1 cellular context compared by ENCODE assay signal in genomic region chr2:42788478-42788793, GRCh38.
TF ChIP-seq lines count a peak whose summit lies in the region.

No MANE protein-coding gene starts in this region.

TF ChIP-seq in HepG2, 621 proteins besides CTCF, POLR2A, EP300 and RAD21 (continues in another document):
- no peak for TF ChIP-seq ZNF362 (CRISPR knock-in tag; IDR thresholded peaks at IDR 0.05; ENCODE audit: borderline replicate concordance)
- no peak for TF ChIP-seq ZNF75D (CRISPR knock-in tag; IDR thresholded peaks at IDR 0.05; ENCODE audit: borderline replicate concordance)
- no peak for TF ChIP-seq MIXL1 (CRISPR knock-in tag; IDR thresholded peaks at IDR 0.05)
- no peak for TF ChIP-seq PHB2 (IDR thresholded peaks at IDR 0.05; ENCODE audit: partially characterized antibody)
- TF ChIP-seq ZFP62 (CRISPR knock-in tag; IDR thresholded peaks at IDR 0.05): no peak
- TF ChIP-seq, protein P1, sequence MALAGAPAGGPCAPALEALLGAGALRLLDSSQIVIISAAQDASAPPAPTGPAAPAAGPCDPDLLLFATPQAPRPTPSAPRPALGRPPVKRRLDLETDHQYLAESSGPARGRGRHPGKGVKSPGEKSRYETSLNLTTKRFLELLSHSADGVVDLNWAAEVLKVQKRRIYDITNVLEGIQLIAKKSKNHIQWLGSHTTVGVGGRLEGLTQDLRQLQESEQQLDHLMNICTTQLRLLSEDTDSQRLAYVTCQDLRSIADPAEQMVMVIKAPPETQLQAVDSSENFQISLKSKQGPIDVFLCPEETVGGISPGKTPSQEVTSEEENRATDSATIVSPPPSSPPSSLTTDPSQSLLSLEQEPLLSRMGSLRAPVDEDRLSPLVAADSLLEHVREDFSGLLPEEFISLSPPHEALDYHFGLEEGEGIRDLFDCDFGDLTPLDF (CRISPR knock-in tag; IDR thresholded peaks at IDR 0.05): no peak
- no peak for TF ChIP-seq ZNF232 (CRISPR knock-in tag; IDR thresholded peaks at IDR 0.05; ENCODE audit: borderline replicate concordance)
- no peak for TF ChIP-seq ZNF383 (CRISPR knock-in tag; IDR thresholded peaks at IDR 0.05; ENCODE audit: borderline replicate concordance)
- TF ChIP-seq RNF2 (conservative IDR thresholded peaks at IDR 0.05; ENCODE audit: low read depth): no peak
- no peak for TF ChIP-seq ZNF253 (CRISPR knock-in tag; IDR thresholded peaks at IDR 0.05; ENCODE audit: borderline replicate concordance)
- no peak for TF ChIP-seq ZNF850 (CRISPR knock-in tag; conservative IDR thresholded peaks at IDR 0.05)
- no peak for TF ChIP-seq SKIL (CRISPR knock-in tag; IDR thresholded peaks at IDR 0.05; ENCODE audit: borderline replicate concordance)
- TF ChIP-seq FOXC1 (CRISPR knock-in tag; IDR thresholded peaks at IDR 0.05; ENCODE audit: borderline replicate concordance): no peak
- TF ChIP-seq NFE2L1 (CRISPR knock-in tag; IDR thresholded peaks at IDR 0.05; ENCODE audit: borderline replicate concordance): no peak
- no peak for TF ChIP-seq ZNF724P (CRISPR knock-in tag; IDR thresholded peaks at IDR 0.05; ENCODE audit: borderline replicate concordance)
- TF ChIP-seq, protein P2, sequence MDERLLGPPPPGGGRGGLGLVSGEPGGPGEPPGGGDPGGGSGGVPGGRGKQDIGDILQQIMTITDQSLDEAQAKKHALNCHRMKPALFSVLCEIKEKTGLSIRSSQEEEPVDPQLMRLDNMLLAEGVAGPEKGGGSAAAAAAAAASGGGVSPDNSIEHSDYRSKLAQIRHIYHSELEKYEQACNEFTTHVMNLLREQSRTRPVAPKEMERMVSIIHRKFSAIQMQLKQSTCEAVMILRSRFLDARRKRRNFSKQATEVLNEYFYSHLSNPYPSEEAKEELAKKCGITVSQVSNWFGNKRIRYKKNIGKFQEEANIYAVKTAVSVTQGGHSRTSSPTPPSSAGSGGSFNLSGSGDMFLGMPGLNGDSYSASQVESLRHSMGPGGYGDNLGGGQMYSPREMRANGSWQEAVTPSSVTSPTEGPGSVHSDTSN (CRISPR knock-in tag; IDR thresholded peaks at IDR 0.05): no peak
- TF ChIP-seq FIP1L1 (IDR thresholded peaks at IDR 0.05; ENCODE audit: borderline replicate concordance, insufficient read depth, low read depth, low read length): no peak
- no peak for TF ChIP-seq ZKSCAN8 (CRISPR knock-in tag; IDR thresholded peaks at IDR 0.05; ENCODE audit: borderline replicate concordance)
- no peak for TF ChIP-seq NFATC3 (CRISPR knock-in tag; IDR thresholded peaks at IDR 0.05)
- no peak for TF ChIP-seq SP4 (CRISPR knock-in tag; IDR thresholded peaks at IDR 0.05)
- no peak for TF ChIP-seq ZNF317 (CRISPR knock-in tag; IDR thresholded peaks at IDR 0.05)
- TF ChIP-seq, protein P3, sequence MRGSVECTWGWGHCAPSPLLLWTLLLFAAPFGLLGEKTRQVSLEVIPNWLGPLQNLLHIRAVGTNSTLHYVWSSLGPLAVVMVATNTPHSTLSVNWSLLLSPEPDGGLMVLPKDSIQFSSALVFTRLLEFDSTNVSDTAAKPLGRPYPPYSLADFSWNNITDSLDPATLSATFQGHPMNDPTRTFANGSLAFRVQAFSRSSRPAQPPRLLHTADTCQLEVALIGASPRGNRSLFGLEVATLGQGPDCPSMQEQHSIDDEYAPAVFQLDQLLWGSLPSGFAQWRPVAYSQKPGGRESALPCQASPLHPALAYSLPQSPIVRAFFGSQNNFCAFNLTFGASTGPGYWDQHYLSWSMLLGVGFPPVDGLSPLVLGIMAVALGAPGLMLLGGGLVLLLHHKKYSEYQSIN (CRISPR knock-in tag; IDR thresholded peaks at IDR 0.05; ENCODE audit: borderline replicate concordance): no peak
- TF ChIP-seq, protein P4, sequence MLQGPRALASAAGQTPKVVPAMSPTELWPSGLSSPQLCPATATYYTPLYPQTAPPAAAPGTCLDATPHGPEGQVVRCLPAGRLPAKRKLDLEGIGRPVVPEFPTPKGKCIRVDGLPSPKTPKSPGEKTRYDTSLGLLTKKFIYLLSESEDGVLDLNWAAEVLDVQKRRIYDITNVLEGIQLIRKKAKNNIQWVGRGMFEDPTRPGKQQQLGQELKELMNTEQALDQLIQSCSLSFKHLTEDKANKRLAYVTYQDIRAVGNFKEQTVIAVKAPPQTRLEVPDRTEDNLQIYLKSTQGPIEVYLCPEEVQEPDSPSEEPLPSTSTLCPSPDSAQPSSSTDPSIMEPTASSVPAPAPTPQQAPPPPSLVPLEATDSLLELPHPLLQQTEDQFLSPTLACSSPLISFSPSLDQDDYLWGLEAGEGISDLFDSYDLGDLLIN (CRISPR knock-in tag; IDR thresholded peaks at IDR 0.05; ENCODE audit: borderline replicate concordance): no peak
- peak; percentile 65 for TF ChIP-seq ZNF687 (CRISPR knock-in tag; IDR thresholded peaks at IDR 0.05)
- TF ChIP-seq JARID2 (CRISPR knock-in tag; IDR thresholded peaks at IDR 0.05; ENCODE audit: insufficient replicate concordance): no peak
- TF ChIP-seq TEF (CRISPR knock-in tag; IDR thresholded peaks at IDR 0.05): no peak
- TF ChIP-seq REL (CRISPR knock-in tag; conservative IDR thresholded peaks at IDR 0.05): no peak
- TF ChIP-seq ZNF670 (CRISPR knock-in tag; IDR thresholded peaks at IDR 0.05; ENCODE audit: borderline replicate concordance): no peak
- TF ChIP-seq, protein P5, sequence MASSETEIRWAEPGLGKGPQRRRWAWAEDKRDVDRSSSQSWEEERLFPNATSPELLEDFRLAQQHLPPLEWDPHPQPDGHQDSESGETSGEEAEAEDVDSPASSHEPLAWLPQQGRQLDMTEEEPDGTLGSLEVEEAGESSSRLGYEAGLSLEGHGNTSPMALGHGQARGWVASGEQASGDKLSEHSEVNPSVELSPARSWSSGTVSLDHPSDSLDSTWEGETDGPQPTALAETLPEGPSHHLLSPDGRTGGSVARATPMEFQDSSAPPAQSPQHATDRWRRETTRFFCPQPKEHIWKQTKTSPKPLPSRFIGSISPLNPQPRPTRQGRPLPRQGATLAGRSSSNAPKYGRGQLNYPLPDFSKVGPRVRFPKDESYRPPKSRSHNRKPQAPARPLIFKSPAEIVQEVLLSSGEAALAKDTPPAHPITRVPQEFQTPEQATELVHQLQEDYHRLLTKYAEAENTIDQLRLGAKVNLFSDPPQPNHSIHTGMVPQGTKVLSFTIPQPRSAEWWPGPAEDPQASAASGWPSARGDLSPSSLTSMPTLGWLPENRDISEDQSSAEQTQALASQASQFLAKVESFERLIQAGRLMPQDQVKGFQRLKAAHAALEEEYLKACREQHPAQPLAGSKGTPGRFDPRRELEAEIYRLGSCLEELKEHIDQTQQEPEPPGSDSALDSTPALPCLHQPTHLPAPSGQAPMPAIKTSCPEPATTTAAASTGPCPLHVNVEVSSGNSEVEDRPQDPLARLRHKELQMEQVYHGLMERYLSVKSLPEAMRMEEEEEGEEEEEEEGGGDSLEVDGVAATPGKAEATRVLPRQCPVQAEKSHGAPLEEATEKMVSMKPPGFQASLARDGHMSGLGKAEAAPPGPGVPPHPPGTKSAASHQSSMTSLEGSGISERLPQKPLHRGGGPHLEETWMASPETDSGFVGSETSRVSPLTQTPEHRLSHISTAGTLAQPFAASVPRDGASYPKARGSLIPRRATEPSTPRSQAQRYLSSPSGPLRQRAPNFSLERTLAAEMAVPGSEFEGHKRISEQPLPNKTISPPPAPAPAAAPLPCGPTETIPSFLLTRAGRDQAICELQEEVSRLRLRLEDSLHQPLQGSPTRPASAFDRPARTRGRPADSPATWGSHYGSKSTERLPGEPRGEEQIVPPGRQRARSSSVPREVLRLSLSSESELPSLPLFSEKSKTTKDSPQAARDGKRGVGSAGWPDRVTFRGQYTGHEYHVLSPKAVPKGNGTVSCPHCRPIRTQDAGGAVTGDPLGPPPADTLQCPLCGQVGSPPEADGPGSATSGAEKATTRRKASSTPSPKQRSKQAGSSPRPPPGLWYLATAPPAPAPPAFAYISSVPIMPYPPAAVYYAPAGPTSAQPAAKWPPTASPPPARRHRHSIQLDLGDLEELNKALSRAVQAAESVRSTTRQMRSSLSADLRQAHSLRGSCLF (CRISPR knock-in tag; IDR thresholded peaks at IDR 0.05; ENCODE audit: borderline replicate concordance): no peak
- TF ChIP-seq LCORL (IDR thresholded peaks at IDR 0.05): no peak
- TF ChIP-seq LCORL (CRISPR knock-in tag; IDR thresholded peaks at IDR 0.05): no peak
- no peak for TF ChIP-seq ZNF280D (CRISPR knock-in tag; IDR thresholded peaks at IDR 0.05)
- 0 out of 2 replicates have a peak, but pooled peaks have one; percentile 53 for TF ChIP-seq TMF1 (CRISPR knock-in tag; IDR thresholded peaks at IDR 0.05; ENCODE audit: low read depth)
- TF ChIP-seq IKZF5 (CRISPR knock-in tag; IDR thresholded peaks at IDR 0.05): no peak
- TF ChIP-seq KLF13 (CRISPR knock-in tag; IDR thresholded peaks at IDR 0.05): peak; percentile 4; the same call in 1 of the 2 replicates
- TF ChIP-seq RBM39 (IDR thresholded peaks at IDR 0.05; ENCODE audit: low read depth, low read length, poor library complexity, severe bottlenecking): no peak
